ENCODE assay signal across 12 cellular contexts in the genomic region with DNA sequence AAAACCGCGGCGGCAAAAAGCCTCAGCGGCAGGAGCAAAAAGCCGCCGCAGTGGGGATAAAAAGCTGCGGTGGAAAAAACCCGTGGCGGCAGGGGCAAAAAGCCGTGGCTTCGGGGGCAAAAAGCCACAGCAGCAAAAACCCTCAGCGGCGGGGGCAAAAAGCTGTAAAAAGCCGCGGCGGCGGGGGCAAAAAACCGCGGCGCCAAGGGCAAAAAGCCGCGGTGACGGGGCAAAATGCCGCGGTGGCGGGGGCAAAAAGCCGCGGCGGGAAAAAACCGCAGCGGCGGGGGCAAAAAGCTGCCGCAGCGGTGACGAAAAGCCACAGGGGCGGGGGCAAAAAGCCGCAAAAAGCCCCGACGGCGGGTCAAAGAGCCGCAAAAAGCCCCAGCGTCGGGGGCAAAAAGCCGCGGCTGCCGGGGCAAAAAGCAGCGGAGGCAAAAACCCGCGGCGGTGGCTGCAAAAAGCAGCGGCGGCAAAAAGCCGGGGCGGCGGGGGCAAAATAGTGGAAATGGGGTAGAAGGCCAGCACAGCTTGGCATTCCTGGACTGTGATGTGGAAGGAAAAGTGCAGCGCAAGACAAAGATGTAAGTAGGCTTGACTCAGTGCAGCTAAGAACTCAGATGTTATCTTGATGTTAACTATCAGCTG.
DNase-seq lines count a peak whose midpoint lies in the region; ATAC-seq and TF ChIP-seq lines count a peak whose summit lies in the region.
"Had no signal": no experiment of that assay in that cellular context is flagged by ENCODE, and none has a peak within 500 bp of the region (broad histone marks: within the 10 kb centered on the region; RNA-seq: fewer than 3 reads in every experiment).

No MANE protein-coding gene starts in this region.

- no peak for TF ChIP-seq CTCF in suprapubic skin (IDR thresholded peaks at IDR 0.05)

- TF ChIP-seq POLR2A in suprapubic skin (IDR thresholded peaks at IDR 0.05), result no peak

- H3K4me1 ChIP-seq in adipocyte (ENCODE audit: control insufficient read depth, insufficient read depth, low read length) (no peaks in the 10 kb centered on the region), iPS-20b (ENCODE audit: insufficient read depth, low read length) (no peaks in the 10 kb centered on the region), suprapubic skin (peaks cover 7% of the 10 kb centered on the region)

- ATAC-seq in GM18517 (IDR thresholded peaks at IDR 0.05; ENCODE audit: unreplicated experiment), result no peak
- ATAC-seq: esophagus mucosa had no signal

- no peak overlapping the region for H3K4me3 Mint-ChIP-seq in immature natural killer cell

- H3K27me3 Mint-ChIP-seq in immature natural killer cell (ENCODE audit: low read depth in 3 of 3), result peaks cover 10 to 12% (median 11%) of the 10 kb centered on the region in 3 donors

- H3K27me3 ChIP-seq in adipocyte (replicated peaks; ENCODE audit: control insufficient read depth, insufficient read depth, low read length) (peaks cover 6% of the 10 kb centered on the region), iPS-20b (ENCODE audit: insufficient read depth, low read length) (peaks cover 31% of the 10 kb centered on the region), suprapubic skin (peaks cover 21% of the 10 kb centered on the region)

- H3K4me3 ChIP-seq in adipocyte (ENCODE audit: low read length) (peak overlapping the region; percentile 58), iPS-20b (ENCODE audit: low read length) (peak overlapping the region; percentile 64; the same call in 1 of the 2 replicates), suprapubic skin (peak overlapping the region; percentile 38)

- DNase-seq in NCI-H510A treated with DMSO at 0.1 percent for 48 hours (lab: John Stamatoyannopoulos, UW) (peak; percentile 22), NCI-H510A (lab: John Stamatoyannopoulos, UW) (no peak), adipocyte (ENCODE audit: low read depth) (no peak), suprapubic skin (ENCODE audit: low spot score in 2 of 2) (no peak), immature natural killer cell (no peak), occipital lobe (lab: John Stamatoyannopoulos, UW) (no peak)
- DNase-seq: activated CD8-positive, alpha-beta memory T cell treated with anti-CD3 and anti-CD28 coated beads, Interleukin-2, amount 50 U/mL, for 48 hours had no signal

- H3K9ac ChIP-seq in adipocyte (ENCODE audit: low read length) (no peak overlapping the region), iPS-20b (ENCODE audit: low read depth, low read length) (peak overlapping the region; percentile 27; the same call in 1 of the 2 replicates)

- H3K9me3 ChIP-seq in adipocyte (ENCODE audit: control insufficient read depth, low read length) (peaks cover 2% of the 10 kb centered on the region), iPS-20b (ENCODE audit: insufficient read depth, low read depth, low read length) (no peaks in the 10 kb centered on the region), suprapubic skin (no peaks in the 10 kb centered on the region)

- H3K36me3 ChIP-seq in adipocyte (ENCODE audit: control insufficient read depth, insufficient read depth, low read length, severe bottlenecking) (no peaks in the 10 kb centered on the region), iPS-20b (ENCODE audit: insufficient read depth, low read depth, low read length) (no peaks in the 10 kb centered on the region), suprapubic skin (no peaks in the 10 kb centered on the region)

- 3% methylated on average over 56 of the region's 56 CpGs for WGBS in suprapubic skin

- H3K4me1 Mint-ChIP-seq in immature natural killer cell, result no peaks in the 10 kb centered on the region

- H3K36me3 Mint-ChIP-seq in immature natural killer cell, result peaks cover 0 to 12% (median 0%) of the 10 kb centered on the region in 3 donors

- no peak overlapping the region for H3K27ac Mint-ChIP-seq in immature natural killer cell

- H3K27ac ChIP-seq in iPS-20b (ENCODE audit: low read length) (no peak overlapping the region), suprapubic skin (no peak overlapping the region)
- H3K27ac ChIP-seq: HL-60, RWPE1 had no signal

- peaks cover 9 to 37% (median 24%) of the 10 kb centered on the region in 6 donors for H3K9me3 Mint-ChIP-seq in immature natural killer cell

- TF ChIP-seq EP300 in suprapubic skin (IDR thresholded peaks at IDR 0.05), result no peak
